ENCODE assay signal across 8 cellular contexts in genomic region chr7:132577206-132578049, GRCh38. TPM values are rescaled to one million over a fixed set of nuclear protein-coding genes. Genes with fewer than 3 reads are reported as not detected.
DNase-seq lines count a peak whose midpoint lies in the region; ATAC-seq and TF ChIP-seq lines count a peak whose summit lies in the region.

No MANE protein-coding gene starts in this region.

- no peaks in the 10 kb centered on the region for H3K36me3 ChIP-seq in Caco-2 (ENCODE audit: control insufficient read depth, insufficient read depth, low read length)

- peak in 1 of 2 experiments; percentile 43 for DNase-seq in Caco-2
- DNase-seq in NB4 (ENCODE audit: low read depth), result peak; percentile 44
- DNase-seq in activated CD8-positive, alpha-beta T cell treated with anti-CD3 and anti-CD28 coated beads for 36 hours, result peak; percentile 10
- DNase-seq in Right ventricle myocardium superior, result peak; percentile 89
- DNase-seq in osteocyte (ENCODE audit: extremely low spot score, unreplicated experiment), result peak; percentile 92
- no peak for DNase-seq in GM10248 (ENCODE audit: extremely low spot score)

- H3K27ac Mint-ChIP-seq in Caco-2 (ENCODE audit: unreplicated experiment) (no peak overlapping the region), osteocyte (ENCODE audit: unreplicated experiment) (no peak overlapping the region)
- no peak overlapping the region for H3K27ac Mint-ChIP-seq in activated CD8-positive, alpha-beta T cell treated with anti-CD3 and anti-CD28 coated beads for 36 hours

- H3K4me3 Mint-ChIP-seq in Caco-2 (ENCODE audit: unreplicated experiment) (peak overlapping the region; percentile 61), osteocyte (ENCODE audit: unreplicated experiment) (peak overlapping the region; percentile 72)
- peak overlapping the region; percentile 34 for H3K4me3 Mint-ChIP-seq in activated CD8-positive, alpha-beta T cell treated with anti-CD3 and anti-CD28 coated beads for 36 hours

- H3K36me3 Mint-ChIP-seq in Caco-2 (ENCODE audit: insufficient read depth, unreplicated experiment) (no peaks in the 10 kb centered on the region), osteocyte (ENCODE audit: unreplicated experiment) (peaks cover 9% of the 10 kb centered on the region)
- H3K36me3 Mint-ChIP-seq in activated CD8-positive, alpha-beta T cell treated with anti-CD3 and anti-CD28 coated beads for 36 hours (ENCODE audit: low read depth), result no peaks in the 10 kb centered on the region

- TF ChIP-seq CTCF in Caco-2 (IDR thresholded peaks at IDR 0.05; ENCODE audit: insufficient read depth in 1 of 2, low read depth in 1 of 2, low read length in 1 of 2, severe bottlenecking in 1 of 2, unreplicated experiment in 1 of 2) (peak in 1 of 2 experiments; percentile 17), NB4 (IDR thresholded peaks at IDR 0.05; ENCODE audit: low read depth, low read length) (no peak), osteocyte (IDR thresholded peaks at IDR 0.05) (peak; percentile 55), GM10248 (IDR thresholded peaks at IDR 0.05; ENCODE audit: control extremely low read depth, extremely low read depth, low read depth, missing control alignments) (no peak)
- no peak for TF ChIP-seq CTCF in activated CD8-positive, alpha-beta T cell treated with anti-CD3 and anti-CD28 coated beads for 36 hours (IDR thresholded peaks at IDR 0.05)

- CTCF ChIA-PET in Caco-2 (lab: Charles Lee) (interaction anchor here (0.6 to 1.3 kb wide), 4 partner anchors 9 to 259 kb away, joined by 3 to 5 read pairs (median 4); no protein-coding TSS in a partner anchor), GM10248 (lab: Yijun Ruan, JAX) (interaction anchor here (2.0 kb wide), 1 partner anchor 259 kb away, joined by 4 read pairs; no protein-coding TSS in a partner anchor)
- CTCF ChIA-PET in activated CD8-positive, alpha-beta T cell treated with anti-CD3 and anti-CD28 coated beads for 36 hours (lab: Charles Lee), result interaction anchor here (0.9 to 10.9 kb wide), 3 partner anchors 19 to 258 kb away, joined by 3 to 117 read pairs (median 110); no protein-coding TSS in a partner anchor

- H3K9me3 ChIP-seq in Caco-2, result no peaks in the 10 kb centered on the region

- H3K4me1 Mint-ChIP-seq in Caco-2 (ENCODE audit: low read depth, unreplicated experiment) (no peaks in the 10 kb centered on the region), osteocyte (ENCODE audit: unreplicated experiment) (peaks cover 37% of the 10 kb centered on the region)
- H3K4me1 Mint-ChIP-seq in activated CD8-positive, alpha-beta T cell treated with anti-CD3 and anti-CD28 coated beads for 36 hours (ENCODE audit: low read depth), result peaks cover 20% of the 10 kb centered on the region

- POLR2A ChIA-PET in Caco-2 (lab: Charles Lee) (no interaction called here), GM10248 (lab: Yijun Ruan, JAX) (no interaction called here)
- POLR2A ChIA-PET in activated CD8-positive, alpha-beta T cell treated with anti-CD3 and anti-CD28 coated beads for 36 hours (lab: Charles Lee), result interaction anchor here (0.6 to 1.2 kb wide), 2 partner anchors 21 to 1633 kb away, joined by 3 to 4 read pairs; no protein-coding TSS in a partner anchor

- intact Hi-C loops in Caco-2 (cut with micrococcal nuclease; ENCODE audit: unreplicated experiment) (no loop called here), Right ventricle myocardium superior (cut with DNase I) (loop anchor here (5.0 to 10.0 kb wide), 3 partner anchors 63 to 260 kb away; no protein-coding TSS in a partner anchor)
- intact Hi-C loops in activated CD8-positive, alpha-beta T cell treated with anti-CD3 and anti-CD28 coated beads for 36 hours (cut with micrococcal nuclease), result no loop called here

- TF ChIP-seq POLR2A in NB4 (IDR thresholded peaks at IDR 0.05; ENCODE audit: extremely low read depth, insufficient read length), result no peak

- H3K4me3 ChIP-seq in Caco-2 (ENCODE audit: low read depth, low read length) (peak overlapping the region; percentile 20; the same call in 1 of the 2 replicates), NB4 (ENCODE audit: low read depth, low read length) (no peak overlapping the region)

- peaks cover 9% of the 10 kb centered on the region; the same call in 1 of the 2 replicates for H3K4me1 ChIP-seq in Caco-2

- BruUV-seq in Caco-2 (replicated peaks; lab: Mats Ljungman, UMichigan), result no TSS peak

- ATAC-seq in activated CD8-positive, alpha-beta T cell treated with anti-CD3 and anti-CD28 coated beads for 36 hours, result peak; percentile 8
- ATAC-seq in Right ventricle myocardium superior (ENCODE audit: poor library complexity), result peak; percentile 83
- ATAC-seq in HG02885 (IDR thresholded peaks at IDR 0.05; ENCODE audit: poor library complexity, unreplicated experiment), result no peak
- no peak for ATAC-seq in HG03280 (IDR thresholded peaks at IDR 0.05; ENCODE audit: unreplicated experiment)

- peaks cover 44% of the 10 kb centered on the region for H3K27me3 Mint-ChIP-seq in Caco-2 (ENCODE audit: insufficient read depth, unreplicated experiment)
- peaks cover 49% of the 10 kb centered on the region for H3K27me3 Mint-ChIP-seq in activated CD8-positive, alpha-beta T cell treated with anti-CD3 and anti-CD28 coated beads for 36 hours
- H3K27me3 Mint-ChIP-seq in osteocyte (ENCODE audit: unreplicated experiment), result peaks cover 14% of the 10 kb centered on the region

- peaks cover 8% of the 10 kb centered on the region for H3K27me3 ChIP-seq in Caco-2 (replicated peaks; ENCODE audit: control insufficient read depth, insufficient read depth, low read length)

- H3K9me3 Mint-ChIP-seq in Caco-2 (ENCODE audit: unreplicated experiment), result no peaks in the 10 kb centered on the region
- H3K9me3 Mint-ChIP-seq in activated CD8-positive, alpha-beta T cell treated with anti-CD3 and anti-CD28 coated beads for 36 hours, result no peaks in the 10 kb centered on the region
- H3K9me3 Mint-ChIP-seq in osteocyte (ENCODE audit: unreplicated experiment), result no peaks in the 10 kb centered on the region

RNA-seq across cellular contexts. Expression of gene PLXNA4, which starts 1.2 kb away (rescaled TPM):
- total RNA-seq in Caco-2 (2022), result 0.43 and 0.58 TPM in 2 replicates
- total RNA-seq in activated CD8-positive, alpha-beta T cell treated with anti-CD3 and anti-CD28 coated beads for 36 hours, result under 1 TPM; 0.18 to 0.70 TPM
- total RNA-seq in Right ventricle myocardium superior, result 17.3 TPM
- total RNA-seq in osteocyte, result 56.2 and 59.0 TPM in 2 replicates

Comparison
In these comparisons a context has a peak if more than half of its experiments do, and no peak if none do; other contexts are left out.
1. ATAC-seq: peak in activated CD8-positive, alpha-beta T cell treated with anti-CD3 and anti-CD28 coated beads for 36 hours (single experiment) and Right ventricle myocardium superior (single experiment); none in HG02885 (single experiment) and HG03280 (single experiment).
2. RNA of gene PLXNA4, which starts 1.2 kb away (total RNA-seq): 56.2 to 59.0 TPM in osteocyte and 17.3 TPM in Right ventricle myocardium superior (single experiment); 0.18 to 0.70 TPM in activated CD8-positive, alpha-beta T cell treated with anti-CD3 and anti-CD28 coated beads for 36 hours and 0.43 to 0.58 TPM in Caco-2; every median in the first group is over 10 times any median in the second.
3. Peak in every context shown above with its lines, with median percentiles within 50 percentile points of each other: H3K4me3 Mint-ChIP-seq.